22 cellular contexts compared by ENCODE assay signal in genomic region chr7:80873140-80873539, GRCh38. TPM values are rescaled to one million over a fixed set of nuclear protein-coding genes. Genes with fewer than 3 reads are reported as not detected.
"Had no signal": no experiment of that assay in that cellular context is flagged by ENCODE, and none has a peak within 500 bp of the region (broad histone marks: within the 10 kb centered on the region; RNA-seq: fewer than 3 reads in every experiment).

No MANE protein-coding gene starts in this region.

- DNase-seq: activated CD4-positive, alpha-beta T cell treated with anti-CD3 and anti-CD28 coated beads, Interleukin-2, amount 10 ng/mL, durations not matched to agents 24 days and 14 days; activated CD4-positive, CD25-positive, alpha-beta regulatory T cell; activated CD8-positive, alpha-beta T cell treated with anti-CD3 and anti-CD28 coated beads, Interleukin-2, amount 10 ng/mL, durations not matched to agents 7 days and 5 days; activated naive CD4-positive, alpha-beta T cell treated with Interleukin-2 at 50 U/mL for 16 hours; activated naive CD8-positive, alpha-beta T cell treated with anti-CD3 and anti-CD28 coated beads, Interleukin-2, amount 10 ng/mL, durations not matched to agents 7 days and 5 days; activated T-cell treated with anti-CD3 and anti-CD28 coated beads, Interleukin-2, amount 50 U/mL, for 24 hours; amygdala; body of pancreas; caudate nucleus; effector memory CD8-positive, alpha-beta T cell; esophagus squamous epithelium; foreskin melanocyte; glutamatergic neuron; hypothalamus; lower lobe of right lung; sigmoid colon; stimulated activated CD4-positive, alpha-beta T cell treated with anti-CD3 and anti-CD28 coated beads, Interleukin-4, amount 100 ng/mL, for 24 hours; upper lobe of left lung had no signal

- H3K9me3 Mint-ChIP-seq: activated CD4-positive, alpha-beta T cell treated with anti-CD3 and anti-CD28 coated beads, Interleukin-2, amount 10 ng/mL, durations not matched to agents 24 days and 14 days; activated naive CD8-positive, alpha-beta T cell treated with anti-CD3 and anti-CD28 coated beads, Interleukin-2, amount 10 ng/mL, durations not matched to agents 7 days and 5 days; activated T-cell treated with anti-CD3 and anti-CD28 coated beads, Interleukin-2, amount 50 U/mL, for 24 hours; activated T-helper 2 cell treated with anti-CD3 and anti-CD28 coated beads, Interferon-gamma antibody, Interleukin-2, Interleukin-4, amounts not matched to agents 10 μg/mL and 5 μg/mL and 100 μg/mL, durations not matched to agents 14 hours and 24 hours and 36 hours; nephron had no signal

- H3K27me3 Mint-ChIP-seq: activated CD4-positive, alpha-beta T cell treated with anti-CD3 and anti-CD28 coated beads, Interleukin-2, amount 10 ng/mL, durations not matched to agents 24 days and 14 days; activated naive CD8-positive, alpha-beta T cell treated with anti-CD3 and anti-CD28 coated beads, Interleukin-2, amount 10 ng/mL, durations not matched to agents 7 days and 5 days; activated T-cell treated with anti-CD3 and anti-CD28 coated beads, Interleukin-2, amount 50 U/mL, for 24 hours; effector memory CD8-positive, alpha-beta T cell had no signal

- H3K36me3 Mint-ChIP-seq: activated naive CD8-positive, alpha-beta T cell treated with anti-CD3 and anti-CD28 coated beads, Interleukin-2, amount 10 ng/mL, durations not matched to agents 7 days and 5 days; stimulated activated effector memory CD8-positive, alpha-beta T cell treated with anti-CD3 and anti-CD28 coated beads, Interleukin-12 subunit alpha, Interleukin-12 subunit beta, amount 100 ng/mL, for 72 hours had no signal

- H3K4me3 ChIP-seq: body of pancreas, esophagus squamous epithelium, lower lobe of right lung, sigmoid colon, thoracic aorta, upper lobe of left lung had no signal

- H3K4me1 Mint-ChIP-seq: activated CD4-positive, alpha-beta T cell treated with anti-CD3 and anti-CD28 coated beads, Interleukin-2, amount 10 ng/mL, durations not matched to agents 24 days and 14 days; activated naive CD8-positive, alpha-beta T cell treated with anti-CD3 and anti-CD28 coated beads, Interleukin-2, amount 10 ng/mL, durations not matched to agents 7 days and 5 days; stimulated activated effector memory CD8-positive, alpha-beta T cell treated with anti-CD3 and anti-CD28 coated beads, Interleukin-12 subunit alpha, Interleukin-12 subunit beta, amount 100 ng/mL, for 72 hours had no signal

- H3K4me3 Mint-ChIP-seq: activated CD4-positive, alpha-beta T cell treated with anti-CD3 and anti-CD28 coated beads, Interleukin-2, amount 10 ng/mL, durations not matched to agents 24 days and 14 days; activated CD8-positive, alpha-beta T cell treated with anti-CD3 and anti-CD28 coated beads, Interleukin-2, amount 10 ng/mL, durations not matched to agents 7 days and 5 days; activated naive CD8-positive, alpha-beta T cell treated with anti-CD3 and anti-CD28 coated beads, Interleukin-2, amount 10 ng/mL, durations not matched to agents 7 days and 5 days; activated T-cell treated with anti-CD3 and anti-CD28 coated beads, Interleukin-2, amount 50 U/mL, for 24 hours; effector memory CD8-positive, alpha-beta T cell; nephron; stimulated activated effector memory CD8-positive, alpha-beta T cell treated with anti-CD3 and anti-CD28 coated beads, Interleukin-12 subunit alpha, Interleukin-12 subunit beta, amount 100 ng/mL, for 72 hours had no signal

- H3K27ac Mint-ChIP-seq: activated CD4-positive, alpha-beta T cell treated with anti-CD3 and anti-CD28 coated beads, Interleukin-2, amount 10 ng/mL, durations not matched to agents 24 days and 14 days; activated CD8-positive, alpha-beta T cell treated with anti-CD3 and anti-CD28 coated beads, Interleukin-2, amount 10 ng/mL, durations not matched to agents 7 days and 5 days; activated naive CD8-positive, alpha-beta T cell treated with anti-CD3 and anti-CD28 coated beads, Interleukin-2, amount 10 ng/mL, durations not matched to agents 7 days and 5 days; activated T-cell treated with anti-CD3 and anti-CD28 coated beads, Interleukin-2, amount 50 U/mL, for 24 hours; activated T-helper 2 cell treated with anti-CD3 and anti-CD28 coated beads, Interferon-gamma antibody, Interleukin-2, Interleukin-4, amounts not matched to agents 10 μg/mL and 5 μg/mL and 100 μg/mL, durations not matched to agents 14 hours and 24 hours and 36 hours; effector memory CD8-positive, alpha-beta T cell; nephron; stimulated activated effector memory CD8-positive, alpha-beta T cell treated with anti-CD3 and anti-CD28 coated beads, Interleukin-12 subunit alpha, Interleukin-12 subunit beta, amount 100 ng/mL, for 72 hours had no signal

- ATAC-seq: activated CD8-positive, alpha-beta T cell treated with anti-CD3 and anti-CD28 coated beads, Interleukin-2, amount 10 ng/mL, durations not matched to agents 7 days and 5 days; body of pancreas; effector memory CD8-positive, alpha-beta T cell; lower lobe of right lung; stimulated activated effector memory CD8-positive, alpha-beta T cell treated with anti-CD3 and anti-CD28 coated beads, Interleukin-12 subunit alpha, Interleukin-12 subunit beta, amount 100 ng/mL, for 72 hours had no signal

RNA-seq across cellular contexts. Expression of gene SEMA3C, which starts 45.7 kb away (rescaled TPM):
- total RNA-seq: activated CD4-positive, alpha-beta T cell treated with anti-CD3 and anti-CD28 coated beads, Interleukin-2, amount 10 ng/mL, durations not matched to agents 24 days and 14 days; activated CD8-positive, alpha-beta T cell treated with anti-CD3 and anti-CD28 coated beads, Interleukin-2, amount 10 ng/mL, durations not matched to agents 7 days and 5 days; activated T-helper 2 cell treated with anti-CD3 and anti-CD28 coated beads, Interferon-gamma antibody, Interleukin-2, Interleukin-4, amounts not matched to agents 10 μg/mL and 5 μg/mL and 100 μg/mL, durations not matched to agents 14 hours and 24 hours and 36 hours had no signal
